Comparison of ENCODE assay signal across 8 cellular contexts in the genomic region with DNA sequence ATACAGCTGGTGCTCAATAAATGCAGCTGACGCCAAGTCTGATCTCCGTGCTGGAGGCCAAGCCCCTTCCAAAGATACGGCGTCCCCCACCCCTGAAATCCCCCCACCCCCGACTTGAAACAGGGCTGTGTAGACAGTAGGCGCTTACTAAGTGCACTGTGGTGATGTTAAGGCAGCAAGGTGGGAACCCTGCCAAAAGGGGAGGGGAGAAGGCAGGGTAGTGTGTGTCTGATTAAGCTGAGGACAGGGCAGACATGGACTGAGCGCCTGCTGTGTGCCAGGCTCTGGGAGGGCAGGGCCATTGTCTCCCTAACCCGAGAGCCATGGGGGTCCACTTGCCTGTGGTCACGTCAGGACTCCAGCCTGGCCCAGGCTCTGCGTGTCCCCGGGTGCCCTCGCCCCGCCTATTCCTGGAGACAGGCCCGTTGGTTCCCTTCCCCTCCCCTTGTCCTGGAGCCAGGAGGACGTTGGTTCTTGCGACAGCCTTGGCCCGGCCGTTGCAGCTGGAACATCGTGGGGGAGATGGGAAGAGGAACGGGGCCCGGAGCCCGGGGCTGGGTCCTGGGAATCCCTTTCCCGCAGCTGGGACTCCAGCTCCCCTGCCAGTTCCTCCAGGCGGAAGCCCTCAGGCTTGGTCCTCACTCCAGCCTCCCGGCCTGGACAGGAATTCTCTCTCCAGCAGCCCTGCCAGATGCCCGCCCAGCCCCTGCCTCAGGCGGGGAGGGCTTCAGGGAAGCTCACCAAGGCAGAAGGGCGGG. TPM values are rescaled to one million over a fixed set of nuclear protein-coding genes. Genes with fewer than 3 reads are reported as not detected.
DNase-seq lines count a peak whose midpoint lies in the region; ATAC-seq and TF ChIP-seq lines count a peak whose summit lies in the region.

No MANE protein-coding gene starts in this region.

- DNase-seq in GOT3 (lab: John Stamatoyannopoulos, UW) (peak; percentile 43), NOMO-1 treated with dmso at 0.1 percent for 144 hours (lab: John Stamatoyannopoulos, UW; ENCODE audit: unreplicated experiment) (peak; percentile 79), epidermal melanocyte (ENCODE audit: insufficient read length, low spot score) (peak; percentile 93), NCI-H1092 (lab: John Stamatoyannopoulos, UW) (no peak), GM13977 (ENCODE audit: low spot score) (no peak)
- no peak for DNase-seq in naive thymus-derived CD4-positive, alpha-beta T cell
- no peak for DNase-seq in activated CD4-positive, CD25-positive, alpha-beta regulatory T cell (lab: John Stamatoyannopoulos, UW)

- no peak overlapping the region for H3K4me3 Mint-ChIP-seq in naive thymus-derived CD4-positive, alpha-beta T cell

- CTCF ChIA-PET in naive thymus-derived CD4-positive, alpha-beta T cell (lab: Charles Lee), result interaction anchor here (0.7 to 0.9 kb wide), 2 partner anchors 81 to 279 kb away, joined by 3 to 9 read pairs; no protein-coding TSS in a partner anchor

- peaks cover 0 to 15% of the 10 kb centered on the region in 2 donors for H3K27me3 ChIP-seq in naive thymus-derived CD4-positive, alpha-beta T cell (ENCODE audit: control insufficient read depth in 2 of 2, insufficient read depth in 2 of 2, low read length in 2 of 2)

- H3K4me1 ChIP-seq in naive thymus-derived CD4-positive, alpha-beta T cell (ENCODE audit: control insufficient read depth in 2 of 2, insufficient read depth in 2 of 2, low read length in 2 of 2), result no peaks in the 10 kb centered on the region

- H3K27ac Mint-ChIP-seq in naive thymus-derived CD4-positive, alpha-beta T cell, result no peak overlapping the region

- peaks cover 14 to 34% (median 21%) of the 10 kb centered on the region in 5 donors for H3K27me3 Mint-ChIP-seq in naive thymus-derived CD4-positive, alpha-beta T cell

- H3K36me3 ChIP-seq in naive thymus-derived CD4-positive, alpha-beta T cell (ENCODE audit: control insufficient read depth in 2 of 3, insufficient read depth in 3 of 3, low read length in 3 of 3), result no peaks in the 10 kb centered on the region

- H3K27ac ChIP-seq in naive thymus-derived CD4-positive, alpha-beta T cell (ENCODE audit: low read depth, low read length), result no peak overlapping the region

- no peaks in the 10 kb centered on the region for H3K4me1 Mint-ChIP-seq in naive thymus-derived CD4-positive, alpha-beta T cell

- in situ Hi-C loops in GM13977 (cut with MboI; ENCODE audit: low pct_unique_long_range_greater_than_20kb, low sequenced_read_pairs, unreplicated experiment), result loop anchor here (10.0 kb wide), 1 partner anchor 134 kb away; the partner anchor contains the start of gene WDR18

- peak; percentile 31 for ATAC-seq in naive thymus-derived CD4-positive, alpha-beta T cell
- ATAC-seq in GM21717 (IDR thresholded peaks at IDR 0.05; ENCODE audit: unreplicated experiment), result no peak

- intact Hi-C loops in naive thymus-derived CD4-positive, alpha-beta T cell (cut with micrococcal nuclease), result no loop called here

- H3K9me3 ChIP-seq in naive thymus-derived CD4-positive, alpha-beta T cell (ENCODE audit: control insufficient read depth in 2 of 3, low read length in 3 of 3), result no peaks in the 10 kb centered on the region

- TF ChIP-seq CTCF in GM13977 (IDR thresholded peaks at IDR 0.05; ENCODE audit: extremely low read depth, insufficient read depth, missing control alignments), result no peak

- H3K9me3 Mint-ChIP-seq in naive thymus-derived CD4-positive, alpha-beta T cell, result peaks cover 0 to 2% (median 0%) of the 10 kb centered on the region in 11 donors

- POLR2A ChIA-PET in naive thymus-derived CD4-positive, alpha-beta T cell (lab: Charles Lee), result no interaction called here

- H3K4me3 ChIP-seq in naive thymus-derived CD4-positive, alpha-beta T cell (ENCODE audit: low read length), result no peak overlapping the region

- H3K36me3 Mint-ChIP-seq in naive thymus-derived CD4-positive, alpha-beta T cell, result no peaks in the 10 kb centered on the region

RNA-seq across cellular contexts. Expression of gene ELANE, which starts 1.7 kb away (rescaled TPM):
- 1 to 10 TPM in 1 of 5 experiments, not detected in 4; 4.9 TPM for total RNA-seq in naive thymus-derived CD4-positive, alpha-beta T cell
- polyA plus RNA-seq in naive thymus-derived CD4-positive, alpha-beta T cell, result not detected

RNA-seq across cellular contexts. Expression of gene CFD, which starts 9.1 kb away (rescaled TPM):
- total RNA-seq in naive thymus-derived CD4-positive, alpha-beta T cell, result 10 to 100 TPM in 2 of 5 experiments, 1 to 10 TPM in 3; 1.3 to 58.0 (median 2.1) TPM
- polyA plus RNA-seq in naive thymus-derived CD4-positive, alpha-beta T cell, result 1 to 10 TPM; 4.9 to 8.0 TPM

RNA-seq across cellular contexts. Expression of gene PRTN3, which starts 9.6 kb away (rescaled TPM):
- total RNA-seq in naive thymus-derived CD4-positive, alpha-beta T cell, result 1 to 10 TPM in 1 of 5 experiments, not detected in 4; 2.7 TPM
- polyA plus RNA-seq in naive thymus-derived CD4-positive, alpha-beta T cell, result not detected

RNA-seq across cellular contexts. Expression of gene AZU1, which starts 22.8 kb away (rescaled TPM):
- total RNA-seq in naive thymus-derived CD4-positive, alpha-beta T cell, result 1 to 10 TPM in 1 of 5 experiments, under 1 TPM in 1, not detected in 3; 0.64 to 4.1 TPM
- polyA plus RNA-seq in naive thymus-derived CD4-positive, alpha-beta T cell, result not detected

RNA-seq across cellular contexts. Expression of gene PLPPR3, which starts 28.6 kb away (rescaled TPM):
- not detected for total RNA-seq in naive thymus-derived CD4-positive, alpha-beta T cell
- not detected for polyA plus RNA-seq in naive thymus-derived CD4-positive, alpha-beta T cell

Comparison
In these comparisons a context has a peak if more than half of its experiments do, and no peak if none do; other contexts are left out.
1. DNase-seq: peak in GOT3 (single experiment), NOMO-1 treated with dmso at 0.1 percent for 144 hours (single experiment) and epidermal melanocyte (single experiment); none in naive thymus-derived CD4-positive, alpha-beta T cell (0 of 9), NCI-H1092 (single experiment), activated CD4-positive, CD25-positive, alpha-beta regulatory T cell (0 of 4) and GM13977 (single experiment).